In the genomic region with DNA sequence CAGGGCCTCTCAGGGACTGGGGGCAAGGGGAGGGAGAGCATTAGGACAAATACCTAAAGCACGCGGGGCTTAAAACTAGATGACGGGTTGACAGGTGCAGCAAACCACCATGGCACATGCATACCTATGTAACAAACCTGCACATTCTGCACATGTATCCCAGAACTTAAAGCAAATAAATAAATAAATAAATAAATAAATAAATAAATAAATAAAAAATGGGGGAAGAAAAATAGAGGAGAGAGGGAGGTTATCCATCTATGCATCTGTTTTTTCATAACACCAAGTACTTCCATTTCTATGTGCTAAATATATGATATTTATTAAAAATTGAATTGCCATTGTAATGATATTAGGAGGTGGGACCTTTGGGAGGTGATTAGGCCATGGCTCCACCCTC, we compare ENCODE assay signal across 2 cellular contexts.
DNase-seq lines count a peak whose midpoint lies in the region; ATAC-seq, FAIRE-seq and TF ChIP-seq lines count a peak whose summit lies in the region.
"Not testable (repeated sequence)": the region's sequence is repeated elsewhere in the genome, so short reads cannot be mapped to it uniquely, and the experiment has no call there.

No MANE protein-coding gene starts in this region.

- not testable (repeated sequence) for H3K36me3 ChIP-seq in HEK293 (ENCODE audit: control insufficient read depth in 2 of 2, insufficient read depth in 1 of 2, low read length in 2 of 2)

- not testable (repeated sequence) for H3K9me3 ChIP-seq in A549; HEK293 (ENCODE audit: control insufficient read depth, insufficient read depth, low read depth, low read length)

- POLR2A ChIA-PET in A549 (lab: Yijun Ruan, JAX); HEK293 (lab: Yijun Ruan, JAX): not testable (repeated sequence)

- 86% methylated on average over 3 of the region's 3 CpGs for WGBS in A549 (ENCODE audit: missing lambda C conversion rate)

- CTCF ChIA-PET in A549 (lab: Yijun Ruan, JAX); HEK293 (lab: Yijun Ruan, JAX): not testable (repeated sequence)

- ATAC-seq in A549: not testable (repeated sequence)

- TF ChIP-seq POLR2A in A549 (IDR thresholded peaks at IDR 0.05; ENCODE audit: low read length): not testable (repeated sequence)

- not testable (repeated sequence) for TF ChIP-seq CTCF in A549 (IDR thresholded peaks at IDR 0.05); HEK293 (tag by site-specific recombination; IDR thresholded peaks at IDR 0.05)

- not testable (repeated sequence) for H3K27ac ChIP-seq in A549; HEK293 (ENCODE audit: extremely low read depth, low read depth, low read length)

- DNase-seq in A549 (ENCODE audit: low read depth in 1 of 2, low spot score in 1 of 2): not testable (repeated sequence)

- FAIRE-seq in A549 (lab: Jason Lieb, UNC): not testable (repeated sequence)

- H3K4me3 ChIP-seq in A549; HEK293 (ENCODE audit: low read depth, low read length): not testable (repeated sequence)

- not testable (repeated sequence) for H3K4me2 ChIP-seq in A549

- H3K4me1 ChIP-seq in A549; HEK293 (ENCODE audit: control insufficient read depth, insufficient read depth, low read length): not testable (repeated sequence)

- not testable (repeated sequence) for TF ChIP-seq RAD21 in A549 (conservative IDR thresholded peaks at IDR 0.05 in 1 of 2, IDR thresholded peaks at IDR 0.05 in 1 of 2)

- TF ChIP-seq EP300 in A549 (IDR thresholded peaks at IDR 0.05): not testable (repeated sequence)

TF ChIP-seq in A549, 52 proteins besides CTCF, POLR2A, EP300 and RAD21:
- TF ChIP-seq ZC3H11A (IDR thresholded peaks at IDR 0.05): peak; percentile 52

TF ChIP-seq in HEK293, 187 proteins besides CTCF, POLR2A, EP300 and RAD21:
- TF ChIP-seq ZNF623 (tag by site-specific recombination; IDR thresholded peaks at IDR 0.05) (0 out of 2 replicates have a peak, but pooled peaks have one; percentile 12), ZNF202 (tag by site-specific recombination; IDR thresholded peaks at IDR 0.05; ENCODE audit: borderline replicate concordance) (0 out of 2 replicates have a peak, but pooled peaks have one; percentile 44), ZNF394 (tag by site-specific recombination; IDR thresholded peaks at IDR 0.05; ENCODE audit: borderline replicate concordance) (peak; percentile 21; the same call in 1 of the 2 replicates), ZNF555 (tag by site-specific recombination; conservative IDR thresholded peaks at IDR 0.05) (peak; percentile 30), ZNF426 (tag by site-specific recombination; IDR thresholded peaks at IDR 0.05) (peak; percentile 42), ZBTB11 (tag by site-specific recombination; conservative IDR thresholded peaks at IDR 0.05; ENCODE audit: low read depth) (peak; percentile 51; the same call in 1 of the 2 replicates)
